Comparison of ENCODE assay signal across 8 cellular contexts in genomic region chr9:92140754-92141143, GRCh38. TPM values are rescaled to one million over a fixed set of nuclear protein-coding genes. Genes with fewer than 3 reads are reported as not detected.
DNase-seq lines count a peak whose midpoint lies in the region; ATAC-seq lines count a peak whose summit lies in the region.

No MANE protein-coding gene starts in this region.

- peaks cover 11% of the 10 kb centered on the region for H3K4me1 Mint-ChIP-seq in activated CD4-positive, alpha-beta T cell treated with anti-CD3 and anti-CD28 coated beads, Interleukin-2, amount 10 ng/mL, durations not matched to agents 24 days and 14 days
- peaks cover 5% of the 10 kb centered on the region for H3K4me1 Mint-ChIP-seq in activated T-helper 17 cell treated with anti-CD3 and anti-CD28 coated beads, Interleukin-2, amount 50 U/mL, for 72 hours
- H3K4me1 Mint-ChIP-seq in stimulated activated naive B cell treated with anti-CD40 and anti-IgM and Interleukin-4, amounts not matched to agents 10 μg/mL and 1 μg/mL and 100 μg/mL, for 72 hours = peaks cover 7 to 17% of the 10 kb centered on the region in 2 donors

- H3K27ac Mint-ChIP-seq in activated CD4-positive, alpha-beta T cell treated with anti-CD3 and anti-CD28 coated beads, Interleukin-2, amount 10 ng/mL, durations not matched to agents 24 days and 14 days = no peak overlapping the region
- H3K27ac Mint-ChIP-seq in activated T-helper 17 cell treated with anti-CD3 and anti-CD28 coated beads, Interleukin-2, amount 50 U/mL, for 72 hours = no peak overlapping the region
- no peak overlapping the region for H3K27ac Mint-ChIP-seq in stimulated activated naive B cell treated with anti-CD40 and anti-IgM and Interleukin-4, amounts not matched to agents 10 μg/mL and 1 μg/mL and 100 μg/mL, for 72 hours

- H3K4me3 ChIP-seq in iPS-18a (ENCODE audit: low read length) = peak overlapping the region; percentile 55

- no peaks in the 10 kb centered on the region for H3K9me3 Mint-ChIP-seq in activated CD4-positive, alpha-beta T cell treated with anti-CD3 and anti-CD28 coated beads, Interleukin-2, amount 10 ng/mL, durations not matched to agents 24 days and 14 days
- no peaks in the 10 kb centered on the region for H3K9me3 Mint-ChIP-seq in activated T-helper 17 cell treated with anti-CD3 and anti-CD28 coated beads, Interleukin-2, amount 50 U/mL, for 72 hours
- no peaks in the 10 kb centered on the region for H3K9me3 Mint-ChIP-seq in stimulated activated naive B cell treated with anti-CD40 and anti-IgM and Interleukin-4, amounts not matched to agents 10 μg/mL and 1 μg/mL and 100 μg/mL, for 72 hours

- H3K27me3 Mint-ChIP-seq in activated CD4-positive, alpha-beta T cell treated with anti-CD3 and anti-CD28 coated beads, Interleukin-2, amount 10 ng/mL, durations not matched to agents 24 days and 14 days = peaks cover 36% of the 10 kb centered on the region
- H3K27me3 Mint-ChIP-seq in activated T-helper 17 cell treated with anti-CD3 and anti-CD28 coated beads, Interleukin-2, amount 50 U/mL, for 72 hours = peaks cover 25% of the 10 kb centered on the region
- H3K27me3 Mint-ChIP-seq in stimulated activated naive B cell treated with anti-CD40 and anti-IgM and Interleukin-4, amounts not matched to agents 10 μg/mL and 1 μg/mL and 100 μg/mL, for 72 hours = peaks cover 52 to 67% of the 10 kb centered on the region in 2 donors

- no peak for DNase-seq in activated CD4-positive, alpha-beta T cell treated with anti-CD3 and anti-CD28 coated beads, Interleukin-2, amount 10 ng/mL, durations not matched to agents 24 days and 14 days
- DNase-seq in activated CD4-positive, alpha-beta T cell treated with anti-CD3 and anti-CD28 coated beads for 1 hour = no peak
- no peak for DNase-seq in stimulated activated naive B cell treated with anti-CD40 and anti-IgM and Interleukin-4, amounts not matched to agents 10 μg/mL and 1 μg/mL and 100 μg/mL, for 72 hours
- no peak for DNase-seq in NCI-H446 (lab: John Stamatoyannopoulos, UW)

- H3K27me3 ChIP-seq in iPS-18a (ENCODE audit: control insufficient read depth, insufficient read depth, low read length) = peaks cover 23% of the 10 kb centered on the region

- H3K27ac ChIP-seq in iPS-18a (ENCODE audit: low read length) = no peak overlapping the region

- H3K9me3 ChIP-seq in iPS-18a (ENCODE audit: control insufficient read depth, low read depth, low read length) = no peaks in the 10 kb centered on the region

- no peaks in the 10 kb centered on the region for H3K36me3 ChIP-seq in iPS-18a (ENCODE audit: control insufficient read depth, low read depth, low read length)

- intact Hi-C loops in activated CD4-positive, alpha-beta T cell treated with anti-CD3 and anti-CD28 coated beads, Interleukin-2, amount 10 ng/mL, durations not matched to agents 24 days and 14 days (cut with micrococcal nuclease) = loop anchor here (2.0 kb wide), 1 partner anchor 650 kb away; no protein-coding TSS in a partner anchor

- ATAC-seq in activated T-helper 17 cell treated with anti-CD3 and anti-CD28 coated beads, Interleukin-2, amount 50 U/mL, for 72 hours (replicated peaks) = peak; percentile 15
- ATAC-seq in stimulated activated naive B cell treated with anti-CD40 and anti-IgM and Interleukin-4, amounts not matched to agents 10 μg/mL and 1 μg/mL and 100 μg/mL, for 72 hours (replicated peaks) = peak in 1 of 2 donors; percentile 13
- ATAC-seq in HG03175 (IDR thresholded peaks at IDR 0.05; ENCODE audit: unreplicated experiment) = no peak
- ATAC-seq in GM18907 (IDR thresholded peaks at IDR 0.05; ENCODE audit: unreplicated experiment) = no peak

- no peaks in the 10 kb centered on the region for H3K4me1 ChIP-seq in iPS-18a (ENCODE audit: control insufficient read depth, low read depth, low read length)

- H3K36me3 Mint-ChIP-seq in activated CD4-positive, alpha-beta T cell treated with anti-CD3 and anti-CD28 coated beads, Interleukin-2, amount 10 ng/mL, durations not matched to agents 24 days and 14 days (ENCODE audit: low read depth) = no peaks in the 10 kb centered on the region
- no peaks in the 10 kb centered on the region for H3K36me3 Mint-ChIP-seq in activated T-helper 17 cell treated with anti-CD3 and anti-CD28 coated beads, Interleukin-2, amount 50 U/mL, for 72 hours (ENCODE audit: low read depth)
- H3K36me3 Mint-ChIP-seq in stimulated activated naive B cell treated with anti-CD40 and anti-IgM and Interleukin-4, amounts not matched to agents 10 μg/mL and 1 μg/mL and 100 μg/mL, for 72 hours = no peaks in the 10 kb centered on the region

- peak overlapping the region; percentile 70 for H3K4me3 Mint-ChIP-seq in activated CD4-positive, alpha-beta T cell treated with anti-CD3 and anti-CD28 coated beads, Interleukin-2, amount 10 ng/mL, durations not matched to agents 24 days and 14 days
- peak overlapping the region; percentile 70 for H3K4me3 Mint-ChIP-seq in activated T-helper 17 cell treated with anti-CD3 and anti-CD28 coated beads, Interleukin-2, amount 50 U/mL, for 72 hours
- H3K4me3 Mint-ChIP-seq in stimulated activated naive B cell treated with anti-CD40 and anti-IgM and Interleukin-4, amounts not matched to agents 10 μg/mL and 1 μg/mL and 100 μg/mL, for 72 hours = peak overlapping the region; percentile 73 to 79

- no peak overlapping the region for H3K9ac ChIP-seq in iPS-18a (ENCODE audit: low read length)

RNA-seq across cellular contexts. Expression of gene SPTLC1, which starts 25.5 kb away (rescaled TPM):
- 62.5 and 64.9 TPM in 2 replicates for total RNA-seq in activated CD4-positive, alpha-beta T cell treated with anti-CD3 and anti-CD28 coated beads, Interleukin-2, amount 10 ng/mL, durations not matched to agents 24 days and 14 days
- total RNA-seq in activated T-helper 17 cell treated with anti-CD3 and anti-CD28 coated beads, Interleukin-2, amount 50 U/mL, for 72 hours = 10 to 100 TPM; 45.6 to 66.9 TPM
